In genomic region chr11:73143126-73143838, GRCh38 we compare ENCODE assay signal across 8 cellular contexts. TPM values are rescaled to one million over a fixed set of nuclear protein-coding genes. Genes with fewer than 3 reads are reported as not detected.
DNase-seq lines count a peak whose midpoint lies in the region; ATAC-seq and TF ChIP-seq lines count a peak whose summit lies in the region.

No MANE protein-coding gene starts in this region.

- in situ Hi-C loops in transverse colon (cut with MboI; ENCODE audit: low pct_ligation_motif_present in 1 of 4, low pct_unique_long_range_greater_than_20kb in 1 of 4, low sequenced_read_pairs in 3 of 4), result no loop called here

- H3K9me3 ChIP-seq in breast epithelium, result no peaks in the 10 kb centered on the region
- H3K9me3 ChIP-seq in lower lobe of right lung, result no peaks in the 10 kb centered on the region
- H3K9me3 ChIP-seq in transverse colon, result no peaks in the 10 kb centered on the region

- intact Hi-C loops in breast epithelium (cut with DNase I; ENCODE audit: low total_unique reads), result loop anchor here (5.0 kb wide), 1 partner anchor 316 kb away; no protein-coding TSS in a partner anchor
- intact Hi-C loops in lower lobe of right lung (cut with DNase I), result no loop called here
- intact Hi-C loops in transverse colon (cut with DNase I; ENCODE audit: low total_unique reads), result loop anchor here (5.0 kb wide), 1 partner anchor 34 kb away; no protein-coding TSS in a partner anchor

- ATAC-seq in lower lobe of right lung (peak; percentile 3 to 14), HG02759 (IDR thresholded peaks at IDR 0.05; ENCODE audit: unreplicated experiment) (no peak)

- no peaks in the 10 kb centered on the region for H3K27me3 ChIP-seq in breast epithelium
- no peaks in the 10 kb centered on the region for H3K27me3 ChIP-seq in lower lobe of right lung (ENCODE audit: low read depth)
- no peaks in the 10 kb centered on the region for H3K27me3 ChIP-seq in transverse colon

- H3K27ac ChIP-seq in breast epithelium (peak overlapping the region; percentile 94 to 97), lower lobe of right lung (peak overlapping the region; percentile 91), transverse colon (peak overlapping the region; percentile 93 to 98 (median 96))

- 8 to 15% methylated on average over 4 to 13 of the region's 13 CpGs for WGBS in transverse colon (ENCODE audit: low coverage in 1 of 2), 2 donors

- H3K36me3 ChIP-seq in breast epithelium (no peaks in the 10 kb centered on the region), lower lobe of right lung (no peaks in the 10 kb centered on the region), transverse colon (no peaks in the 10 kb centered on the region)

- TF ChIP-seq POLR2A in breast epithelium (IDR thresholded peaks at IDR 0.05) (no peak), transverse colon (IDR thresholded peaks at IDR 0.05) (no peak)

- H3K4me3 ChIP-seq in breast epithelium (peak overlapping the region; percentile 81 to 93 (median 86)), lower lobe of right lung (peak overlapping the region; percentile 94), transverse colon (peak overlapping the region; percentile 17 to 81 (median 76))

- no peaks in the 10 kb centered on the region for H3K4me1 ChIP-seq in breast epithelium
- peaks cover 40% of the 10 kb centered on the region for H3K4me1 ChIP-seq in lower lobe of right lung
- peaks cover 11 to 43% (median 20%) of the 10 kb centered on the region in 4 donors for H3K4me1 ChIP-seq in transverse colon

- TF ChIP-seq CTCF in breast epithelium (IDR thresholded peaks at IDR 0.05) (no peak), lower lobe of right lung (IDR thresholded peaks at IDR 0.05) (no peak), transverse colon (IDR thresholded peaks at IDR 0.05) (no peak)

- TF ChIP-seq EP300 in transverse colon (IDR thresholded peaks at IDR 0.05; ENCODE audit: low read depth), result no peak

- DNase-seq in activated gamma-delta T cell treated with Interleukin-2 at 50 U/mL for 16 hours (peak; percentile 20), activated gamma-delta T cell (lab: John Stamatoyannopoulos, UW) (no peak), NCI-H510A treated with DMSO at 0.1 percent for 48 hours (lab: John Stamatoyannopoulos, UW) (peak; percentile 64), breast epithelium (ENCODE audit: low spot score in 2 of 2) (no peak), lower lobe of right lung (no peak), transverse colon (no peak)
- no peak for DNase-seq in activated CD4-positive, alpha-beta T cell treated with anti-CD3 and anti-CD28 coated beads for 48 hours

RNA-seq across cellular contexts. Expression of gene FCHSD2, which starts 1.2 kb away (rescaled TPM):
- total RNA-seq in breast epithelium (10 to 100 TPM; 15.5 to 23.4 (median 19.0) TPM), lower lobe of right lung (59.0 TPM), transverse colon (10 to 100 TPM in 3 of 4 donors, 1 to 10 TPM in 1; 9.1 to 15.9 (median 15.0) TPM)

Comparison
In these comparisons a context has a peak if more than half of its experiments do, and no peak if none do; other contexts are left out.
1. DNase-seq: peak in activated gamma-delta T cell treated with Interleukin-2 at 50 U/mL for 16 hours (single experiment) and NCI-H510A treated with DMSO at 0.1 percent for 48 hours (single experiment); none in activated gamma-delta T cell (single experiment), breast epithelium (0 of 2), lower lobe of right lung (single experiment), transverse colon (single experiment) and activated CD4-positive, alpha-beta T cell treated with anti-CD3 and anti-CD28 coated beads for 48 hours (single experiment).
2. Peak in every context shown above with its lines, with median percentiles within 50 percentile points of each other: H3K27ac ChIP-seq and H3K4me3 ChIP-seq.